Comparison of ENCODE assay signal across 7 cellular contexts in genomic region chr10:34951263-34951887, GRCh38.
DNase-seq lines count a peak whose midpoint lies in the region; ATAC-seq and TF ChIP-seq lines count a peak whose summit lies in the region.
"Not testable (repeated sequence)": the region's sequence is repeated elsewhere in the genome, so short reads cannot be mapped to it uniquely, and the experiment has no call there.

No MANE protein-coding gene starts in this region.

- not testable (repeated sequence) for H3K27me3 ChIP-seq in mesenchymal stem cell (ENCODE audit: control insufficient read depth in 1 of 2, insufficient read depth in 1 of 2, low read length in 2 of 2)

- not testable (repeated sequence) for H3K9ac ChIP-seq in mesenchymal stem cell (ENCODE audit: low read length)

- H3K27ac ChIP-seq in mesenchymal stem cell (ENCODE audit: low read length, poor library complexity, severe bottlenecking) = not testable (repeated sequence)

- H3K14ac ChIP-seq in mesenchymal stem cell (ENCODE audit: low read length in 2 of 2) = not testable (repeated sequence)

- not testable (repeated sequence) for H3K79me1 ChIP-seq in mesenchymal stem cell (replicated peaks; ENCODE audit: low read length, poor library complexity, severe bottlenecking)

- H4K91ac ChIP-seq in mesenchymal stem cell (ENCODE audit: low read length) = peak overlapping the region; percentile 68

- ATAC-seq in activated T-cell treated with anti-CD3 and anti-CD28 coated beads, Interleukin-2, amount 50 U/mL, for 4 hours = peak; percentile 43 to 46

- H2BK15ac ChIP-seq in mesenchymal stem cell (ENCODE audit: low read depth, poor library complexity, severe bottlenecking) = not testable (repeated sequence)

- H3K9me3 ChIP-seq in mesenchymal stem cell (ENCODE audit: control insufficient read depth, low read length) = not testable (repeated sequence)

- H3K23ac ChIP-seq in mesenchymal stem cell (ENCODE audit: low read length in 2 of 2) = not testable (repeated sequence)

- not testable (repeated sequence) for H3K4me1 Mint-ChIP-seq in activated T-cell treated with anti-CD3 and anti-CD28 coated beads, Interleukin-2, amount 50 U/mL, for 4 hours (ENCODE audit: low read depth)

- not testable (repeated sequence) for H2BK5ac ChIP-seq in mesenchymal stem cell (ENCODE audit: low read depth, low read length, poor library complexity, severe bottlenecking)

- not testable (repeated sequence) for H2BK12ac ChIP-seq in mesenchymal stem cell (ENCODE audit: low read length in 2 of 2)

- H2BK120ac ChIP-seq in mesenchymal stem cell (ENCODE audit: low read depth, low read length) = not testable (repeated sequence)

- in situ Hi-C loops in astrocyte of the spinal cord (cut with HindIII; ENCODE audit: low sequenced_read_pairs) = not testable (repeated sequence)

- not testable (repeated sequence) for H3K18ac ChIP-seq in mesenchymal stem cell (ENCODE audit: low read depth in 1 of 2, low read length in 2 of 2)

- not testable (repeated sequence) for H3K4me2 ChIP-seq in mesenchymal stem cell (ENCODE audit: low read length, poor library complexity, severe bottlenecking)

- H4K8ac ChIP-seq in mesenchymal stem cell (ENCODE audit: low read length) = not testable (repeated sequence)

- not testable (repeated sequence) for H3K36me3 Mint-ChIP-seq in activated T-cell treated with anti-CD3 and anti-CD28 coated beads, Interleukin-2, amount 50 U/mL, for 4 hours (ENCODE audit: insufficient read depth)

- H3K4me3 ChIP-seq in astrocyte of the spinal cord (ENCODE audit: low read depth, low read length); mesenchymal stem cell (ENCODE audit: insufficient read depth in 1 of 2, low read depth in 1 of 2, low read length in 2 of 2): not testable (repeated sequence)

- not testable (repeated sequence) for TF ChIP-seq CTCF in astrocyte of the spinal cord (IDR thresholded peaks at IDR 0.05; ENCODE audit: low read depth, low read length)

- H3K27me3 Mint-ChIP-seq in activated T-cell treated with anti-CD3 and anti-CD28 coated beads, Interleukin-2, amount 50 U/mL, for 4 hours (ENCODE audit: low read depth) = not testable (repeated sequence)

- not testable (repeated sequence) for H2AK5ac ChIP-seq in mesenchymal stem cell (ENCODE audit: low read length, severe bottlenecking)

- H3K4me1 ChIP-seq in mesenchymal stem cell (ENCODE audit: control insufficient read depth, insufficient read depth, low read depth, low read length) = not testable (repeated sequence)

- not testable (repeated sequence) for H2AFZ ChIP-seq in mesenchymal stem cell (ENCODE audit: low read depth, low read length)

- H3K36me3 ChIP-seq in mesenchymal stem cell (ENCODE audit: control insufficient read depth in 1 of 2, insufficient read depth in 2 of 2, low read depth in 1 of 2, low read length in 2 of 2) = not testable (repeated sequence)

- DNase-seq in ELF-1 (ENCODE audit: low read depth, low spot score) = peak; percentile 29
- peak; percentile 4 for DNase-seq in NCI-H524 treated with DMSO at 0.1 percent for 48 hours (lab: John Stamatoyannopoulos, UW)
- DNase-seq in activated CD4-positive, CD25-positive, alpha-beta regulatory T cell treated with anti-CD3 and anti-CD28 coated beads, Interleukin-2, amount 50 U/mL, for 72 hours = peak; percentile 30
- not testable (repeated sequence) for DNase-seq in activated T-cell treated with anti-CD3 and anti-CD28 coated beads, Interleukin-2, amount 50 U/mL, for 4 hours; mesenchymal stem cell
- DNase-seq in astrocyte of the spinal cord (ENCODE audit: low read depth, low spot score) = peak; percentile 45
- peak; percentile 80 for DNase-seq in stimulated activated CD4-positive, alpha-beta T cell treated with anti-CD3 and anti-CD28 coated beads, Interleukin-1b, Interleukin-23, amount 100 ng/mL, for 48 hours

- not testable (repeated sequence) for H3K9me3 Mint-ChIP-seq in activated T-cell treated with anti-CD3 and anti-CD28 coated beads, Interleukin-2, amount 50 U/mL, for 4 hours

- H3K4me3 Mint-ChIP-seq in activated T-cell treated with anti-CD3 and anti-CD28 coated beads, Interleukin-2, amount 50 U/mL, for 4 hours = not testable (repeated sequence)

- not testable (repeated sequence) for H3K4ac ChIP-seq in mesenchymal stem cell (ENCODE audit: low read depth in 1 of 2, low read length in 2 of 2)

- WGBS in mesenchymal stem cell = 94% methylated on average over 11 of the region's 11 CpGs
